ENCODE assay signal across 1 cellular context in the genomic region with DNA sequence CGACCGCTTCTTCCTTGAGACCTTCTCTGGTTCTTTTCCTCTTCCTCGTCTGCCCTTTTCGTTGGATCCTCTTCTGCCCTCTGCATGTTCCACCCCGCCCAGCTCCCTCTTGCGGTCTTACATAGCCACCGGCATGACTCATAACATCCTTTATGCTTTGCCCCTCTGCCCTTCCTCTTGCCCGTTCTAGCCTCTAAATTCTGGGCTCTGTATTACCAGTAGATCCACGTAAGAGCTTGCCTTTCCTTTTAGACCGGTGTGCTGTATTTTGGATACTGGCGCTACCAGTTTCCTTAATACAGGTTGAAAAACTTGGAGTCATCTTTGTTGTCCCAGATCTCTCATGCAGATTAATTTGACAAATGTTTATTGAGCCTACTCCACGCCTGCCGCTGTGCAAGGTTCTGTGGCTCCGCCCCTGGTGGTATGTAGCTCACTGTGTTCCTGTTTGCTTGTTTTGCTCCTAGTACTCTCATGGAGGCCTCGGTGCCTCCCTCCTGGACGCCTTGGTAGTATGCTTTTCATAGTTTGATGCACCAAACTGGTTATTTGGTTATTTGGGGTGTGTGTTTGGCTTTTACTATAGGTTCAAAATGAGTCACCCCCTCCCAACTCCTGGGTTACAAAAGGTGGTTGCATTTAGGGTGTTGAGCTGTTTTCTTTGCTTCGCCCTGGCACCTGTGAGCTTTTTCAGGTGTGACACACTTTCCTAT.
TF ChIP-seq lines count a peak whose summit lies in the region.

No MANE protein-coding gene starts in this region.

TF ChIP-seq in SK-N-SH, 30 proteins besides CTCF, POLR2A, EP300 and RAD21 (continued from another document):
- TF ChIP-seq, protein P1, sequence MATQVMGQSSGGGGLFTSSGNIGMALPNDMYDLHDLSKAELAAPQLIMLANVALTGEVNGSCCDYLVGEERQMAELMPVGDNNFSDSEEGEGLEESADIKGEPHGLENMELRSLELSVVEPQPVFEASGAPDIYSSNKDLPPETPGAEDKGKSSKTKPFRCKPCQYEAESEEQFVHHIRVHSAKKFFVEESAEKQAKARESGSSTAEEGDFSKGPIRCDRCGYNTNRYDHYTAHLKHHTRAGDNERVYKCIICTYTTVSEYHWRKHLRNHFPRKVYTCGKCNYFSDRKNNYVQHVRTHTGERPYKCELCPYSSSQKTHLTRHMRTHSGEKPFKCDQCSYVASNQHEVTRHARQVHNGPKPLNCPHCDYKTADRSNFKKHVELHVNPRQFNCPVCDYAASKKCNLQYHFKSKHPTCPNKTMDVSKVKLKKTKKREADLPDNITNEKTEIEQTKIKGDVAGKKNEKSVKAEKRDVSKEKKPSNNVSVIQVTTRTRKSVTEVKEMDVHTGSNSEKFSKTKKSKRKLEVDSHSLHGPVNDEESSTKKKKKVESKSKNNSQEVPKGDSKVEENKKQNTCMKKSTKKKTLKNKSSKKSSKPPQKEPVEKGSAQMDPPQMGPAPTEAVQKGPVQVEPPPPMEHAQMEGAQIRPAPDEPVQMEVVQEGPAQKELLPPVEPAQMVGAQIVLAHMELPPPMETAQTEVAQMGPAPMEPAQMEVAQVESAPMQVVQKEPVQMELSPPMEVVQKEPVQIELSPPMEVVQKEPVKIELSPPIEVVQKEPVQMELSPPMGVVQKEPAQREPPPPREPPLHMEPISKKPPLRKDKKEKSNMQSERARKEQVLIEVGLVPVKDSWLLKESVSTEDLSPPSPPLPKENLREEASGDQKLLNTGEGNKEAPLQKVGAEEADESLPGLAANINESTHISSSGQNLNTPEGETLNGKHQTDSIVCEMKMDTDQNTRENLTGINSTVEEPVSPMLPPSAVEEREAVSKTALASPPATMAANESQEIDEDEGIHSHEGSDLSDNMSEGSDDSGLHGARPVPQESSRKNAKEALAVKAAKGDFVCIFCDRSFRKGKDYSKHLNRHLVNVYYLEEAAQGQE (IDR thresholded peaks at IDR 0.05; ENCODE audit: low read depth, low read length) = no peak
- TF ChIP-seq SMC3 (IDR thresholded peaks at IDR 0.05; ENCODE audit: low read depth, low read length) (peak; percentile 35), RCOR1 (IDR thresholded peaks at IDR 0.05; ENCODE audit: low read length) (no peak), MXI1 (IDR thresholded peaks at IDR 0.05; ENCODE audit: low read depth, low read length) (no peak), SIN3A (IDR thresholded peaks at IDR 0.05; ENCODE audit: borderline replicate concordance, low read depth, low read length) (0 out of 2 replicates have a peak, but pooled peaks have one; percentile 28), FOXM1 (IDR thresholded peaks at IDR 0.05; ENCODE audit: low read depth) (no peak), JUND (IDR thresholded peaks at IDR 0.05) (peak; percentile 73), POLR2AphosphoS5 (IDR thresholded peaks at IDR 0.05; ENCODE audit: low read depth, low read length) (no peak; the same call in 1 of the 2 replicates), EZH2phosphoT487 (IDR thresholded peaks at IDR 0.05; ENCODE audit: borderline replicate concordance, low read depth) (no peak), FOSL2 (IDR thresholded peaks at IDR 0.05; ENCODE audit: borderline replicate concordance, low read depth) (peak; percentile 88), NFIC (IDR thresholded peaks at IDR 0.05; ENCODE audit: borderline replicate concordance) (no peak), RFX5 (IDR thresholded peaks at IDR 0.05; ENCODE audit: low read length) (no peak), TCF12 (IDR thresholded peaks at IDR 0.05) (0 out of 2 replicates have a peak, but pooled peaks have one; percentile 12), CHD2 (IDR thresholded peaks at IDR 0.05; ENCODE audit: low read length, partially characterized antibody) (no peak)
- TF ChIP-seq, protein P2, sequence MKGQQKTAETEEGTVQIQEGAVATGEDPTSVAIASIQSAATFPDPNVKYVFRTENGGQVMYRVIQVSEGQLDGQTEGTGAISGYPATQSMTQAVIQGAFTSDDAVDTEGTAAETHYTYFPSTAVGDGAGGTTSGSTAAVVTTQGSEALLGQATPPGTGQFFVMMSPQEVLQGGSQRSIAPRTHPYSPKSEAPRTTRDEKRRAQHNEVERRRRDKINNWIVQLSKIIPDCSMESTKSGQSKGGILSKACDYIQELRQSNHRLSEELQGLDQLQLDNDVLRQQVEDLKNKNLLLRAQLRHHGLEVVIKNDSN (IDR thresholded peaks at IDR 0.05; ENCODE audit: borderline replicate concordance, low read depth) = no peak
- TF ChIP-seq, protein P3, sequence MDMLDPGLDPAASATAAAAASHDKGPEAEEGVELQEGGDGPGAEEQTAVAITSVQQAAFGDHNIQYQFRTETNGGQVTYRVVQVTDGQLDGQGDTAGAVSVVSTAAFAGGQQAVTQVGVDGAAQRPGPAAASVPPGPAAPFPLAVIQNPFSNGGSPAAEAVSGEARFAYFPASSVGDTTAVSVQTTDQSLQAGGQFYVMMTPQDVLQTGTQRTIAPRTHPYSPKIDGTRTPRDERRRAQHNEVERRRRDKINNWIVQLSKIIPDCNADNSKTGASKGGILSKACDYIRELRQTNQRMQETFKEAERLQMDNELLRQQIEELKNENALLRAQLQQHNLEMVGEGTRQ (IDR thresholded peaks at IDR 0.05; ENCODE audit: borderline replicate concordance, low read depth, low read length) = no peak
- TF ChIP-seq, protein P4, sequence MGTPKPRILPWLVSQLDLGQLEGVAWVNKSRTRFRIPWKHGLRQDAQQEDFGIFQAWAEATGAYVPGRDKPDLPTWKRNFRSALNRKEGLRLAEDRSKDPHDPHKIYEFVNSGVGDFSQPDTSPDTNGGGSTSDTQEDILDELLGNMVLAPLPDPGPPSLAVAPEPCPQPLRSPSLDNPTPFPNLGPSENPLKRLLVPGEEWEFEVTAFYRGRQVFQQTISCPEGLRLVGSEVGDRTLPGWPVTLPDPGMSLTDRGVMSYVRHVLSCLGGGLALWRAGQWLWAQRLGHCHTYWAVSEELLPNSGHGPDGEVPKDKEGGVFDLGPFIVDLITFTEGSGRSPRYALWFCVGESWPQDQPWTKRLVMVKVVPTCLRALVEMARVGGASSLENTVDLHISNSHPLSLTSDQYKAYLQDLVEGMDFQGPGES (IDR thresholded peaks at IDR 0.05; ENCODE audit: low read depth, low read length) = no peak
- TF ChIP-seq, protein P5, sequence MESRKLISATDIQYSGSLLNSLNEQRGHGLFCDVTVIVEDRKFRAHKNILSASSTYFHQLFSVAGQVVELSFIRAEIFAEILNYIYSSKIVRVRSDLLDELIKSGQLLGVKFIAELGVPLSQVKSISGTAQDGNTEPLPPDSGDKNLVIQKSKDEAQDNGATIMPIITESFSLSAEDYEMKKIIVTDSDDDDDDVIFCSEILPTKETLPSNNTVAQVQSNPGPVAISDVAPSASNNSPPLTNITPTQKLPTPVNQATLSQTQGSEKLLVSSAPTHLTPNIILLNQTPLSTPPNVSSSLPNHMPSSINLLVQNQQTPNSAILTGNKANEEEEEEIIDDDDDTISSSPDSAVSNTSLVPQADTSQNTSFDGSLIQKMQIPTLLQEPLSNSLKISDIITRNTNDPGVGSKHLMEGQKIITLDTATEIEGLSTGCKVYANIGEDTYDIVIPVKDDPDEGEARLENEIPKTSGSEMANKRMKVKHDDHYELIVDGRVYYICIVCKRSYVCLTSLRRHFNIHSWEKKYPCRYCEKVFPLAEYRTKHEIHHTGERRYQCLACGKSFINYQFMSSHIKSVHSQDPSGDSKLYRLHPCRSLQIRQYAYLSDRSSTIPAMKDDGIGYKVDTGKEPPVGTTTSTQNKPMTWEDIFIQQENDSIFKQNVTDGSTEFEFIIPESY (IDR thresholded peaks at IDR 0.05; ENCODE audit: borderline replicate concordance, low read depth) = no peak
